ENCODE assay signal across 8 cellular contexts in the genomic region with DNA sequence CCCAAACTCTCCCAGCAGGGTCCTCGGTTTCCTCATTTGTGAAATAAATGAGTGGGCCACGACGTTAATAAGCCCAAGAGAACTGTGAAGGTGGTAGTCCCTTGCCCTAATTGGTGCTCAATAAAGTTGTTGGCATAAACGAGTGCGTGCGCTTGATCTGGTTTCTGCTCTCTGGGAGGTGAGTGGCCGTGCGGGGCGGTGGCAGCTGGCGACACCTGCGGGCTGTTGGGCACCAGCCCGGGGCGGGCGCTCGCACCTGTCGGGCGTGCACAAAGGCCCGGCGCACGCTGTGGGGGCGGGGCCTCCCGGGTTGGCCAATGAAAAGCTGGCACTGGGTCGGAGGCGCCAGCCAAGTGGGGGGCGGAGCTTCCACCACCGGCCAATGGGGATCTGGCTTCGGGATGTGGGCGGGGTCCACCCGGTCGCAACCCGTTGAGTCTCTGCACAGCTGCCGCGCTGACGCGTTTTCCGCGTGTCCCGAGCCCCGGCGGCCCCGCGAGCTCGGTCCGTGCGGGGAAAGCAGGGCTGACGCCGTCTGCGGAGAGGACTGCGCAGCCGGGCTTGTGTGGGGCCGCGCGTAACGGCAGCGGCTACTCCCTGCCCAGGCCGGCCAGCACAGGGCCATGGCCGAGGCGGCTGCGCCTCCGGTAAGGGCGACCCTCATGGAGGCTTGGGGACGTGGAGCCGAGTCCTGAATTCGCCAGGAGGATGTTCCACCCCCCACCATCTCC. TPM values are rescaled to one million over a fixed set of nuclear protein-coding genes. Genes with fewer than 3 reads are reported as not detected.
A peak's percentile ranks its signal among the peaks of the same experiment; 100 is the strongest.
DNase-seq lines count a peak whose midpoint lies in the region; ATAC-seq and TF ChIP-seq lines count a peak whose summit lies in the region.

No MANE protein-coding gene starts in this region.

- peak; percentile 99 for DNase-seq in GM13977 (ENCODE audit: low spot score)
- peak; percentile 99 for DNase-seq in NCI-H187 (lab: John Stamatoyannopoulos, UW)
- DNase-seq in mammary epithelial cell: peak; percentile 75
- DNase-seq in H4 (ENCODE audit: low spot score): no peak

- peak overlapping the region; percentile 12 for H3K9ac ChIP-seq in mammary epithelial cell (ENCODE audit: insufficient read depth, low read length)
- peak overlapping the region; percentile 80 for H3K9ac ChIP-seq in iPS-20b (ENCODE audit: low read depth, low read length)

- in situ Hi-C loops in GM13977 (cut with MboI; ENCODE audit: low pct_unique_long_range_greater_than_20kb, low sequenced_read_pairs, unreplicated experiment) (no loop called here), mammary epithelial cell (cut with MboI; ENCODE audit: low sequenced_read_pairs in 2 of 2) (no loop called here)

- TF ChIP-seq CTCF in GM13977 (IDR thresholded peaks at IDR 0.05; ENCODE audit: extremely low read depth, insufficient read depth, missing control alignments): peak; percentile 25
- TF ChIP-seq CTCF in VCaP (conservative IDR thresholded peaks at IDR 0.05): peak; percentile 56
- no peak for TF ChIP-seq CTCF in mammary epithelial cell (conservative IDR thresholded peaks at IDR 0.05 in 1 of 2, IDR thresholded peaks at IDR 0.05 in 1 of 2; ENCODE audit: extremely low read depth in 1 of 2, insufficient read depth in 1 of 2, low read depth in 1 of 2, low read length in 2 of 2)

- peak overlapping the region; percentile 17 to 53 (median 52) for H3K4me3 ChIP-seq in mammary epithelial cell (replicated peaks in 1 of 3; ENCODE audit: insufficient read depth in 1 of 3, low read depth in 2 of 3, low read length in 3 of 3)
- peak overlapping the region; percentile 78 for H3K4me3 ChIP-seq in iPS-20b (ENCODE audit: low read length)
- H3K4me3 ChIP-seq in skin epidermis: peak overlapping the region; percentile 49 to 59 (median 52)

- peak overlapping the region; percentile 91 for H3K4me2 ChIP-seq in mammary epithelial cell (ENCODE audit: insufficient read depth, low read depth, low read length)

- no peaks in the 10 kb centered on the region for H4K20me1 ChIP-seq in mammary epithelial cell (ENCODE audit: insufficient read depth, low read length)

- no peaks in the 10 kb centered on the region for H3K79me2 ChIP-seq in mammary epithelial cell (ENCODE audit: insufficient read depth, low read length)

- H2AFZ ChIP-seq in mammary epithelial cell (ENCODE audit: low read depth, low read length): peak overlapping the region; percentile 56

- CTCF ChIA-PET in mammary epithelial cell (lab: Charles Lee; ENCODE audit: low non-redundant PET): interaction anchor here (0.5 to 0.9 kb wide), 3 partner anchors 24 to 90 kb away, joined by 5 to 15 read pairs (median 5); partner anchors contain the start of gene ZNF282

- BruUV-seq in mammary epithelial cell (replicated peaks; lab: Mats Ljungman, UMichigan): no TSS peak

- intact Hi-C loops in mammary epithelial cell (cut with micrococcal nuclease): loop anchor here (2.0 kb wide), 1 partner anchor 88 kb away; no protein-coding TSS in a partner anchor

- WGBS in mammary epithelial cell (ENCODE audit: low coverage, missing lambda C conversion rate): 43% methylated on average over 15 of the region's 64 CpGs

- H3K9me3 ChIP-seq in mammary epithelial cell (replicated peaks; ENCODE audit: insufficient read depth, low read length) (no peaks in the 10 kb centered on the region), iPS-20b (ENCODE audit: insufficient read depth, low read depth, low read length) (no peaks in the 10 kb centered on the region)

- H3K27ac ChIP-seq in VCaP (peak overlapping the region; percentile 73), mammary epithelial cell (ENCODE audit: insufficient read depth, low read depth, low read length) (no peak overlapping the region), iPS-20b (ENCODE audit: low read length) (no peak overlapping the region), skin epidermis (peak overlapping the region in 9 of 21 experiments; percentile 18 to 78 (median 46))

- dilution Hi-C loops in mammary epithelial cell (cut with HindIII; ENCODE audit: low sequenced_read_pairs): no loop called here

- ATAC-seq in HG02840 (IDR thresholded peaks at IDR 0.05; ENCODE audit: low FRiP score, unreplicated experiment): peak; percentile 96

- peaks cover 7% of the 10 kb centered on the region for H3K4me1 ChIP-seq in mammary epithelial cell (ENCODE audit: insufficient read depth, low read length)
- H3K4me1 ChIP-seq in iPS-20b (ENCODE audit: insufficient read depth, low read length): 0 out of 2 replicates have a peak, but pooled peaks cover 3% of the 10 kb centered on the region

- no peaks in the 10 kb centered on the region for H3K36me3 ChIP-seq in mammary epithelial cell (ENCODE audit: insufficient read depth, low read length)
- H3K36me3 ChIP-seq in iPS-20b (ENCODE audit: insufficient read depth, low read depth, low read length): no peaks in the 10 kb centered on the region

- H3K27me3 ChIP-seq in mammary epithelial cell (ENCODE audit: insufficient read depth, low read length) (no peaks in the 10 kb centered on the region), iPS-20b (ENCODE audit: insufficient read depth, low read length) (peaks cover 22% of the 10 kb centered on the region; the same call in 1 of the 2 replicates)

RNA-seq across cellular contexts. Expression of gene ZNF783, which starts 23.0 kb away (rescaled TPM):
- 10 to 100 TPM; 11.7 to 14.5 TPM for total RNA-seq in mammary epithelial cell
- 4.2 TPM for polyA plus RNA-seq in mammary epithelial cell
- polyA minus RNA-seq in mammary epithelial cell: 8.5 TPM
- total RNA-seq in H4 (2014; rRNA removed; shearing (Covaris generic)): 0.60 and 0.99 TPM in 2 replicates

RNA-seq across cellular contexts. Expression of gene ZNF212, which starts 45.6 kb away (rescaled TPM):
- 10 to 100 TPM in 1 of 2 donors, 1 to 10 TPM in 1; 9.2 to 11.1 TPM for total RNA-seq in mammary epithelial cell
- 5.4 TPM for polyA plus RNA-seq in mammary epithelial cell
- 14.1 TPM for polyA minus RNA-seq in mammary epithelial cell
- total RNA-seq in H4 (2014; rRNA removed; shearing (Covaris generic)): 2.2 and 4.2 TPM in 2 replicates

Comparison
In these comparisons a context has a peak if more than half of its experiments do, and no peak if none do; other contexts are left out.
1. CTCF ChIP-seq: peak in GM13977 (single experiment) and VCaP (single experiment); none in mammary epithelial cell (0 of 2).
2. Peak in every context shown above with its lines, with median percentiles within 50 percentile points of each other: H3K4me3 ChIP-seq.